Comparison of ENCODE assay signal across 2 cellular contexts in genomic region chr11:75193711-75194110, GRCh38.
TF ChIP-seq lines count a peak whose summit lies in the region.

No MANE protein-coding gene starts in this region.

TF ChIP-seq in liver, 16 proteins besides CTCF, POLR2A, EP300 and RAD21:
- TF ChIP-seq ATF3 (IDR thresholded peaks at IDR 0.05), result no peak
- TF ChIP-seq FOXA2 (IDR thresholded peaks at IDR 0.05), result no peak
- no peak for TF ChIP-seq HNF4A (conservative IDR thresholded peaks at IDR 0.05)
- no peak for TF ChIP-seq YY1 (IDR thresholded peaks at IDR 0.05)
- TF ChIP-seq ZBTB33 (IDR thresholded peaks at IDR 0.05), result no peak
- TF ChIP-seq REST (IDR thresholded peaks at IDR 0.05), result no peak
- TF ChIP-seq RXRA (IDR thresholded peaks at IDR 0.05), result no peak

TF ChIP-seq in HepG2, 621 proteins besides CTCF, POLR2A, EP300 and RAD21:
- no peak for TF ChIP-seq HDAC2 (CRISPR knock-in tag; IDR thresholded peaks at IDR 0.05)
- TF ChIP-seq HNF1A (IDR thresholded peaks at IDR 0.05; ENCODE audit: low read depth), result no peak
- TF ChIP-seq HNF1A (CRISPR knock-in tag; IDR thresholded peaks at IDR 0.05; ENCODE audit: borderline replicate concordance), result no peak
- TF ChIP-seq ZNF160 (CRISPR knock-in tag; IDR thresholded peaks at IDR 0.05), result no peak
- TF ChIP-seq ZNF646 (CRISPR knock-in tag; IDR thresholded peaks at IDR 0.05), result no peak
- no peak for TF ChIP-seq HOXD1 (CRISPR knock-in tag; IDR thresholded peaks at IDR 0.05)
- no peak for TF ChIP-seq CHD2 (IDR thresholded peaks at IDR 0.05; ENCODE audit: low read depth, low read length)
- TF ChIP-seq GTF2F1 (IDR thresholded peaks at IDR 0.05; ENCODE audit: low read length), result no peak
- TF ChIP-seq ZNF550 (CRISPR knock-in tag; IDR thresholded peaks at IDR 0.05; ENCODE audit: borderline replicate concordance), result no peak
- no peak for TF ChIP-seq DR1 (CRISPR knock-in tag; IDR thresholded peaks at IDR 0.05)
- no peak for TF ChIP-seq ZBTB33 (CRISPR knock-in tag; IDR thresholded peaks at IDR 0.05)
- TF ChIP-seq SOX13 (IDR thresholded peaks at IDR 0.05), result no peak
- TF ChIP-seq SOX13 (CRISPR knock-in tag; conservative IDR thresholded peaks at IDR 0.05 in 1 of 2, IDR thresholded peaks at IDR 0.05 in 1 of 2), result no peak
- TF ChIP-seq THAP11 (CRISPR knock-in tag; IDR thresholded peaks at IDR 0.05), result no peak
- TF ChIP-seq HOXA3 (CRISPR knock-in tag; IDR thresholded peaks at IDR 0.05), result no peak
- TF ChIP-seq ZNF660 (CRISPR knock-in tag; IDR thresholded peaks at IDR 0.05; ENCODE audit: borderline replicate concordance, low read depth), result no peak
- TF ChIP-seq NCOR1 (IDR thresholded peaks at IDR 0.05; ENCODE audit: borderline replicate concordance, low read length), result no peak
- no peak for TF ChIP-seq XRCC5 (optimal IDR thresholded peaks at IDR 0.05; ENCODE audit: low read length)
- no peak for TF ChIP-seq ZC3H13 (CRISPR knock-in tag; IDR thresholded peaks at IDR 0.05)
- no peak for TF ChIP-seq ZNF639 (CRISPR knock-in tag; conservative IDR thresholded peaks at IDR 0.05)
